Comparison of ENCODE assay signal across 8 cellular contexts in the genomic region with DNA sequence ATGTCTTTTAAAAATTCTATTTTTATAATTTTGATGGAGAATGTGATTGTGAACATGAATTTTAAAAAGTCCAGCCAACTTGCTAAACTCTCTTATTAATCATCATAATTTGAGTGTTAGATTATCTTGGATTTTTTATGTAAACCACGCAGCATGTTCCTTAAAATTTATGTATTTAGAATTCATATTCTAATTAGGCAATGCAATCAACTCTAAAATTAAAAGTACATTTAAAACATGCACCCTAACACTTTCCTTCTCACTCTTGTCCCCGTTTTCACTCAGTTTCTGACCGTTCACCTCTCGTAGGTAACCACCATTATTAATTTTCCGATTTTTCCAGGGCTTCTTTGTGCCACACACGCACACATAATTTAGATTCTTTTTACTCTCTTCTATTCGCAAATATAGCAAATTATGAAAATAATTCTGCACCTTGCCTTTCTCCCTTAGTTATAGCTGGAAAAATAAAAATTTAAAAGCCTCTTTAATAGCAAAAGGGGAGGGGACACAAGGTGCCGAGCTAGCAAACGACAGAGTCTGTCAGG. TPM values are rescaled to one million over a fixed set of nuclear protein-coding genes. Genes with fewer than 3 reads are reported as not detected.
DNase-seq lines count a peak whose midpoint lies in the region; ATAC-seq and TF ChIP-seq lines count a peak whose summit lies in the region.

No MANE protein-coding gene starts in this region.

- peak overlapping the region; percentile 85 for H3K4me2 ChIP-seq in MM.1S (ENCODE audit: low read depth, low read length)

- H3F3A ChIP-seq in MM.1S (ENCODE audit: insufficient read depth, low read length): no peaks in the 10 kb centered on the region

- H3K9me3 ChIP-seq in MM.1S (replicated peaks; ENCODE audit: insufficient read depth, low read length): no peaks in the 10 kb centered on the region

- peak; percentile 12 for ATAC-seq in GM19328 (IDR thresholded peaks at IDR 0.05; ENCODE audit: unreplicated experiment)
- ATAC-seq in GM19351 (IDR thresholded peaks at IDR 0.05; ENCODE audit: unreplicated experiment): no peak

- no peaks in the 10 kb centered on the region for H3K36me3 ChIP-seq in MM.1S (replicated peaks; ENCODE audit: insufficient read depth, low read length)

- H3K4me1 ChIP-seq in MM.1S (ENCODE audit: low read length): peaks cover 3% of the 10 kb centered on the region; the same call in 1 of the 2 replicates

- no peak overlapping the region for H3K27ac ChIP-seq in MM.1S (ENCODE audit: low read length)
- peak overlapping the region; percentile 67 for H3K27ac ChIP-seq in epithelial cell of prostate

- H3K36me3 Mint-ChIP-seq in progenitor cell of endocrine pancreas (ENCODE audit: insufficient read depth): peaks cover 7% of the 10 kb centered on the region

- H3K4me1 Mint-ChIP-seq in progenitor cell of endocrine pancreas (ENCODE audit: low read depth): peaks cover 18% of the 10 kb centered on the region

- TF ChIP-seq CTCF in MM.1S (IDR thresholded peaks at IDR 0.05; ENCODE audit: low read length) (no peak), progenitor cell of endocrine pancreas (IDR thresholded peaks at IDR 0.05; ENCODE audit: unreplicated experiment) (no peak), GM20000 (IDR thresholded peaks at IDR 0.05; ENCODE audit: extremely low read depth, missing control alignments) (no peak)

- H2AFZ ChIP-seq in MM.1S (ENCODE audit: low read length): peak overlapping the region; percentile 92

- H3K9ac ChIP-seq in MM.1S (ENCODE audit: low read length): peak overlapping the region; percentile 63; the same call in 1 of the 2 replicates

- peak overlapping the region; percentile 85 for H3K4me3 ChIP-seq in MM.1S (ENCODE audit: low read length)

- peak overlapping the region; percentile 95 for H3K4me3 Mint-ChIP-seq in progenitor cell of endocrine pancreas (ENCODE audit: low read depth)

- peaks cover 4% of the 10 kb centered on the region; the same call in 1 of the 2 replicates for H3K27me3 ChIP-seq in MM.1S (replicated peaks; ENCODE audit: insufficient read depth, low read length)

- H3K27ac Mint-ChIP-seq in progenitor cell of endocrine pancreas: peak overlapping the region; percentile 97

- H3K79me2 ChIP-seq in MM.1S (ENCODE audit: low read length): peaks cover 14% of the 10 kb centered on the region

- DNase-seq in MM.1S (no peak), epithelial cell of prostate (ENCODE audit: low read depth, low spot score) (no peak), progenitor cell of endocrine pancreas (ENCODE audit: low spot score, unreplicated experiment) (no peak), cortex of kidney (lab: John Stamatoyannopoulos, UW) (no peak), GM20000 (ENCODE audit: low spot score) (no peak), DMS 273 (lab: John Stamatoyannopoulos, UW; ENCODE audit: unreplicated experiment) (no peak)

- H3K9me2 ChIP-seq in MM.1S (replicated peaks; ENCODE audit: insufficient read depth, low read length): no peaks in the 10 kb centered on the region

- peaks cover 6% of the 10 kb centered on the region for H3K27me3 Mint-ChIP-seq in progenitor cell of endocrine pancreas

- no peaks in the 10 kb centered on the region for H3K9me3 Mint-ChIP-seq in progenitor cell of endocrine pancreas (ENCODE audit: low read depth)

- H4K20me1 ChIP-seq in MM.1S (ENCODE audit: insufficient read depth, low read length): no peaks in the 10 kb centered on the region

RNA-seq across cellular contexts. Expression of gene ZKSCAN3, which starts 0.3 kb away (rescaled TPM):
- total RNA-seq in progenitor cell of endocrine pancreas: 17.9 and 19.7 TPM in 2 replicates

RNA-seq across cellular contexts. Expression of gene ZSCAN31, which starts 13.5 kb away (rescaled TPM):
- total RNA-seq in progenitor cell of endocrine pancreas: 4.7 and 6.1 TPM in 2 replicates

RNA-seq across cellular contexts. Expression of gene ZSCAN12, which starts 50.1 kb away (rescaled TPM):
- 16.3 and 17.5 TPM in 2 replicates for total RNA-seq in progenitor cell of endocrine pancreas
